Comparison of ENCODE assay signal across 22 cellular contexts in genomic region chr16:85156869-85157268, GRCh38. TPM values are rescaled to one million over a fixed set of nuclear protein-coding genes. Genes with fewer than 3 reads are reported as not detected.
"Had no signal": no experiment of that assay in that cellular context is flagged by ENCODE, and none has a peak within 500 bp of the region (broad histone marks: within the 10 kb centered on the region; RNA-seq: fewer than 3 reads in every experiment).

No MANE protein-coding gene starts in this region.

- H3K27ac Mint-ChIP-seq: activated CD4-positive, alpha-beta memory T cell treated with anti-CD3 and anti-CD28 coated beads, Interleukin-2, amount 10 ng/mL, durations not matched to agents 7 days and 5 days; activated naive CD4-positive, alpha-beta T cell treated with anti-CD3 and anti-CD28 coated beads, Interleukin-2, amount 10 ng/mL, durations not matched to agents 7 days and 5 days had no signal

- H3K9me3 Mint-ChIP-seq: activated CD4-positive, alpha-beta memory T cell treated with anti-CD3 and anti-CD28 coated beads, Interleukin-2, amount 10 ng/mL, durations not matched to agents 7 days and 5 days; activated naive CD4-positive, alpha-beta T cell treated with anti-CD3 and anti-CD28 coated beads, Interleukin-2, amount 10 ng/mL, durations not matched to agents 7 days and 5 days; activated T-cell treated with anti-CD3 and anti-CD28 coated beads, Interleukin-2, amount 50 U/mL, for 4 hours; stimulated activated naive B cell treated with anti-CD40 and anti-IgM and Interleukin-4, amounts not matched to agents 10 μg/mL and 1 μg/mL and 100 μg/mL, for 72 hours had no signal

- H3K36me3 Mint-ChIP-seq: activated naive CD4-positive, alpha-beta T cell treated with anti-CD3 and anti-CD28 coated beads, Interleukin-2, amount 10 ng/mL, durations not matched to agents 7 days and 5 days; stimulated activated naive B cell treated with anti-CD40 and anti-IgM and Interleukin-4, amounts not matched to agents 10 μg/mL and 1 μg/mL and 100 μg/mL, for 72 hours had no signal

- H3K4me3 Mint-ChIP-seq: activated CD4-positive, alpha-beta memory T cell treated with anti-CD3 and anti-CD28 coated beads, Interleukin-2, amount 10 ng/mL, durations not matched to agents 7 days and 5 days; activated naive CD4-positive, alpha-beta T cell treated with anti-CD3 and anti-CD28 coated beads, Interleukin-2, amount 10 ng/mL, durations not matched to agents 7 days and 5 days had no signal

- H3K4me3 ChIP-seq: esophagus muscularis mucosa, gastroesophageal sphincter, pancreas, thyroid gland had no signal

- H3K9me3 ChIP-seq: esophagus muscularis mucosa, gastroesophageal sphincter, heart right ventricle, pancreas, spleen, thyroid gland had no signal

- ATAC-seq: gastroesophageal sphincter, heart right ventricle had no signal

- DNase-seq: activated CD4-positive, alpha-beta memory T cell treated with anti-CD3 and anti-CD28 coated beads, Interleukin-2, amount 10 ng/mL, durations not matched to agents 7 days and 5 days; activated CD4-positive, alpha-beta T cell treated with anti-CD3 and anti-CD28 coated beads for 48 hours; activated CD4-positive, CD25-positive, alpha-beta regulatory T cell; activated effector memory CD4-positive, alpha-beta T cell treated with Interleukin-2 at 50 U/mL for 16 hours; activated naive CD4-positive, alpha-beta T cell treated with anti-CD3 and anti-CD28 coated beads, Interleukin-2, amount 10 ng/mL, durations not matched to agents 7 days and 5 days; activated T-cell treated with anti-CD3 and anti-CD28 coated beads, Interleukin-2, amount 50 U/mL, for 4 hours; cerebellar nuclear complex; cortex of kidney; heart right ventricle; mesenchymal stem cell; pancreas; spleen; stimulated activated naive B cell treated with anti-CD40 and anti-IgM and Interleukin-4, amounts not matched to agents 10 μg/mL and 1 μg/mL and 100 μg/mL, for 72 hours; T1000; thyroid gland had no signal

- H3K36me3 ChIP-seq: esophagus muscularis mucosa, gastroesophageal sphincter, heart right ventricle, pancreas, spleen, thyroid gland had no signal

- H3K27me3 ChIP-seq: esophagus muscularis mucosa, gastroesophageal sphincter, heart right ventricle, pancreas, spleen, thyroid gland had no signal

- H3K27ac ChIP-seq: esophagus muscularis mucosa, gastroesophageal sphincter, pancreas had no signal

RNA-seq across cellular contexts. Expression of gene CIBAR2, which starts 44.6 kb away (rescaled TPM):
- total RNA-seq: activated CD4-positive, alpha-beta memory T cell treated with anti-CD3 and anti-CD28 coated beads, Interleukin-2, amount 10 ng/mL, durations not matched to agents 7 days and 5 days; activated T-cell treated with anti-CD3 and anti-CD28 coated beads, Interleukin-2, amount 50 U/mL, for 4 hours; bronchial epithelial cell; esophagus muscularis mucosa; gastroesophageal sphincter; heart right ventricle; lower leg skin; pancreas; subcutaneous adipose tissue; T-helper 1 cell treated with Interleukin-12 subunit alpha and Interleukin-12 subunit beta and Interleukin-4 antibody, amounts not matched to agents 30 ng/mL and 1 ng/mL, for 36 hours; thyroid gland; urinary bladder had no signal
